Comparison of ENCODE assay signal across 16 cellular contexts in genomic region chr2:107068069-107068468, GRCh38.
"Had no signal": no experiment of that assay in that cellular context is flagged by ENCODE, and none has a peak within 500 bp of the region (broad histone marks: within the 10 kb centered on the region; RNA-seq: fewer than 3 reads in every experiment).

No MANE protein-coding gene starts in this region.

- H3K27me3 Mint-ChIP-seq: activated CD4-positive, alpha-beta memory T cell treated with anti-CD3 and anti-CD28 coated beads, Interleukin-2, amount 10 ng/mL, durations not matched to agents 7 days and 5 days; activated naive CD4-positive, alpha-beta T cell treated with anti-CD3 and anti-CD28 coated beads, Interleukin-2, amount 50 U/mL, for 24 hours; activated T-cell treated with anti-CD3 and anti-CD28 coated beads, Interleukin-2, amount 50 U/mL, for 24 hours; effector memory CD8-positive, alpha-beta T cell had no signal

- H3K36me3 ChIP-seq: adrenal gland, pancreas, sigmoid colon had no signal

- ATAC-seq: effector memory CD8-positive, alpha-beta T cell; pancreas; stimulated activated effector memory CD8-positive, alpha-beta T cell treated with anti-CD3 and anti-CD28 coated beads, Interleukin-12 subunit alpha, Interleukin-12 subunit beta, amount 100 ng/mL, for 72 hours; WTC11 had no signal

- H3K4me1 Mint-ChIP-seq: activated CD4-positive, alpha-beta memory T cell treated with anti-CD3 and anti-CD28 coated beads, Interleukin-2, amount 10 ng/mL, durations not matched to agents 7 days and 5 days; activated naive CD4-positive, alpha-beta T cell treated with anti-CD3 and anti-CD28 coated beads, Interleukin-2, amount 50 U/mL, for 24 hours; stimulated activated effector memory CD8-positive, alpha-beta T cell treated with anti-CD3 and anti-CD28 coated beads, Interleukin-12 subunit alpha, Interleukin-12 subunit beta, amount 100 ng/mL, for 72 hours had no signal

- H3K36me3 Mint-ChIP-seq: activated naive CD4-positive, alpha-beta T cell treated with anti-CD3 and anti-CD28 coated beads, Interleukin-2, amount 50 U/mL, for 24 hours; stimulated activated effector memory CD8-positive, alpha-beta T cell treated with anti-CD3 and anti-CD28 coated beads, Interleukin-12 subunit alpha, Interleukin-12 subunit beta, amount 100 ng/mL, for 72 hours; WTC11 had no signal

- H3K4me3 Mint-ChIP-seq: activated CD4-positive, alpha-beta memory T cell treated with anti-CD3 and anti-CD28 coated beads, Interleukin-2, amount 10 ng/mL, durations not matched to agents 7 days and 5 days; activated naive CD4-positive, alpha-beta T cell treated with anti-CD3 and anti-CD28 coated beads, Interleukin-2, amount 50 U/mL, for 24 hours; activated T-cell treated with anti-CD3 and anti-CD28 coated beads, Interleukin-2, amount 50 U/mL, for 24 hours; effector memory CD8-positive, alpha-beta T cell; stimulated activated effector memory CD8-positive, alpha-beta T cell treated with anti-CD3 and anti-CD28 coated beads, Interleukin-12 subunit alpha, Interleukin-12 subunit beta, amount 100 ng/mL, for 72 hours; WTC11 had no signal

- H3K4me1 ChIP-seq: adrenal gland, pancreas had no signal

- H3K27me3 ChIP-seq: adrenal gland, pancreas, sigmoid colon had no signal

- H3K9me3 ChIP-seq: adrenal gland, pancreas, sigmoid colon had no signal

- H3K27ac Mint-ChIP-seq: activated CD4-positive, alpha-beta memory T cell treated with anti-CD3 and anti-CD28 coated beads, Interleukin-2, amount 10 ng/mL, durations not matched to agents 7 days and 5 days; activated naive CD4-positive, alpha-beta T cell treated with anti-CD3 and anti-CD28 coated beads, Interleukin-2, amount 50 U/mL, for 24 hours; activated T-cell treated with anti-CD3 and anti-CD28 coated beads, Interleukin-2, amount 50 U/mL, for 24 hours; effector memory CD8-positive, alpha-beta T cell; stimulated activated effector memory CD8-positive, alpha-beta T cell treated with anti-CD3 and anti-CD28 coated beads, Interleukin-12 subunit alpha, Interleukin-12 subunit beta, amount 100 ng/mL, for 72 hours; WTC11 had no signal

- DNase-seq: activated CD4-positive, alpha-beta memory T cell treated with anti-CD3 and anti-CD28 coated beads, Interleukin-2, amount 10 ng/mL, durations not matched to agents 7 days and 5 days; activated CD4-positive, alpha-beta T cell treated with anti-CD3 and anti-CD28 coated beads for 4 hours; activated effector memory CD4-positive, alpha-beta T cell treated with Interleukin-2 at 50 U/mL for 16 hours; activated T-cell treated with anti-CD3 and anti-CD28 coated beads, Interleukin-2, amount 50 U/mL, for 24 hours; adrenal gland; dermis blood vessel endothelial cell; effector memory CD8-positive, alpha-beta T cell; foreskin melanocyte; head of caudate nucleus; kidney glomerular epithelial cell; pancreas; sigmoid colon; stimulated activated CD4-positive, alpha-beta T cell treated with anti-CD3 and anti-CD28 coated beads, Interleukin-2, amount 100 ng/mL, for 24 hours had no signal

- H3K4me3 ChIP-seq: adrenal gland, pancreas, sigmoid colon had no signal

- H3K9me3 Mint-ChIP-seq: activated CD4-positive, alpha-beta memory T cell treated with anti-CD3 and anti-CD28 coated beads, Interleukin-2, amount 10 ng/mL, durations not matched to agents 7 days and 5 days; activated naive CD4-positive, alpha-beta T cell treated with anti-CD3 and anti-CD28 coated beads, Interleukin-2, amount 50 U/mL, for 24 hours; activated T-cell treated with anti-CD3 and anti-CD28 coated beads, Interleukin-2, amount 50 U/mL, for 24 hours; stimulated activated effector memory CD8-positive, alpha-beta T cell treated with anti-CD3 and anti-CD28 coated beads, Interleukin-12 subunit alpha, Interleukin-12 subunit beta, amount 100 ng/mL, for 72 hours; WTC11 had no signal

- H3K27ac ChIP-seq: adrenal gland, pancreas, sigmoid colon had no signal
